Comparison of ENCODE assay signal across 18 cellular contexts in the genomic region with DNA sequence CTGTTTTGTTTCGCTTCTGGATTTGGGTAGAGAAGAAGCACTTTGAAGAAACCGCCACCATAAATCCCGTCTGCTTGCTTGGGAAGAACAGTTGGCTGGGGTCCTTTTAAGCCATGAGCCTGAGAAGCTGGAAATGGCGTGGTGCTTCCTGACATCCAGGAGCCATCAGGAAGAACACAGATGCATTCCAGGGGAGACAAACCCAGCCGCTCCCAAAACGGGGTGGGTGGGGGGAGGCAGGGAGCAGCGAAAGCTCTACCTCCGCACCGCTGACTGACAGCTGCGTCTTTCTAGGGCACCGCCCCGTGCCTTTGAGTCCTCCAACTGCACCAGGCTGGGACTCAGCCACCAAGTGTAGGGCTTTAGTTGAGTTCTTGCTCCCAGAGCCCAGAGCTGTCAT.
"Had no signal": no experiment of that assay in that cellular context is flagged by ENCODE, and none has a peak within 500 bp of the region (broad histone marks: within the 10 kb centered on the region; RNA-seq: fewer than 3 reads in every experiment).

No MANE protein-coding gene starts in this region.

- DNase-seq: activated CD4-positive, alpha-beta T cell treated with anti-CD3 and anti-CD28 coated beads for 36 hours; activated CD4-positive, alpha-beta T cell treated with anti-CD3 and anti-CD28 coated beads, Interleukin-2, amount 50 U/mL, for 48 hours; activated gamma-delta T cell treated with Interleukin-2 at 50 U/mL for 16 hours; activated naive CD8-positive, alpha-beta T cell treated with anti-CD3 and anti-CD28 coated beads for 36 hours; activated T-cell treated with anti-CD3 and anti-CD28 coated beads for 4 hours; amygdala; body of pancreas; effector memory CD8-positive, alpha-beta T cell; esophagus squamous epithelium; left cardiac atrium; lower lobe of right lung; naive thymus-derived CD4-positive, alpha-beta T cell; stimulated activated naive B cell treated with anti-CD40 and anti-IgM and Interleukin-4, amounts not matched to agents 10 μg/mL and 1 μg/mL and 100 μg/mL, for 72 hours; tibial artery had no signal

- H3K9me3 ChIP-seq: body of pancreas, esophagus squamous epithelium, lower lobe of right lung, neutrophil, tibial artery had no signal

- H3K27me3 ChIP-seq: neutrophil had no signal

- H3K9me3 Mint-ChIP-seq: activated naive CD8-positive, alpha-beta T cell treated with anti-CD3 and anti-CD28 coated beads for 36 hours; activated T-helper 1 cell treated with anti-CD3 and anti-CD28 coated beads, Interleukin-12 subunit alpha, Interleukin-12 subunit beta, Interleukin-2, Interleukin-4 antibody, amounts not matched to agents 30 ng/mL and 10 ng/mL and 1 ng/mL, durations not matched to agents 14 hours and 24 hours and 36 hours; effector memory CD8-positive, alpha-beta T cell; naive thymus-derived CD4-positive, alpha-beta T cell; stimulated activated naive B cell treated with anti-CD40 and anti-IgM and Interleukin-4, amounts not matched to agents 10 μg/mL and 1 μg/mL and 100 μg/mL, for 72 hours; T-helper 2 cell treated with Interferon-gamma antibody and Interleukin-4, amounts not matched to agents 5 μg/mL and 100 μg/mL, for 36 hours had no signal

- H3K4me3 ChIP-seq: body of pancreas, esophagus squamous epithelium, lower lobe of right lung, tibial artery had no signal

- H3K36me3 ChIP-seq: esophagus squamous epithelium, lower lobe of right lung, neutrophil, tibial artery had no signal

- H2AFZ ChIP-seq: parathyroid adenoma had no signal

- H3K4me1 Mint-ChIP-seq: activated CD4-positive, alpha-beta T cell treated with anti-CD3 and anti-CD28 coated beads for 36 hours; activated naive CD8-positive, alpha-beta T cell treated with anti-CD3 and anti-CD28 coated beads for 36 hours had no signal

- H3K27ac Mint-ChIP-seq: activated CD4-positive, alpha-beta T cell treated with anti-CD3 and anti-CD28 coated beads for 36 hours; activated naive CD8-positive, alpha-beta T cell treated with anti-CD3 and anti-CD28 coated beads for 36 hours; activated T-helper 1 cell treated with anti-CD3 and anti-CD28 coated beads, Interleukin-12 subunit alpha, Interleukin-12 subunit beta, Interleukin-2, Interleukin-4 antibody, amounts not matched to agents 30 ng/mL and 10 ng/mL and 1 ng/mL, durations not matched to agents 14 hours and 24 hours and 36 hours; effector memory CD8-positive, alpha-beta T cell; stimulated activated naive B cell treated with anti-CD40 and anti-IgM and Interleukin-4, amounts not matched to agents 10 μg/mL and 1 μg/mL and 100 μg/mL, for 72 hours; T-helper 2 cell treated with Interferon-gamma antibody and Interleukin-4, amounts not matched to agents 5 μg/mL and 100 μg/mL, for 36 hours had no signal

- H3K36me3 Mint-ChIP-seq: activated naive CD8-positive, alpha-beta T cell treated with anti-CD3 and anti-CD28 coated beads for 36 hours; naive thymus-derived CD4-positive, alpha-beta T cell; stimulated activated naive B cell treated with anti-CD40 and anti-IgM and Interleukin-4, amounts not matched to agents 10 μg/mL and 1 μg/mL and 100 μg/mL, for 72 hours had no signal

- ATAC-seq: activated CD4-positive, alpha-beta T cell treated with anti-CD3 and anti-CD28 coated beads for 36 hours; body of pancreas; effector memory CD8-positive, alpha-beta T cell; left cardiac atrium; lower lobe of right lung; naive thymus-derived CD4-positive, alpha-beta T cell; stimulated activated naive B cell treated with anti-CD40 and anti-IgM and Interleukin-4, amounts not matched to agents 10 μg/mL and 1 μg/mL and 100 μg/mL, for 72 hours had no signal

- H3K27ac ChIP-seq: body of pancreas, lower lobe of right lung, neutrophil, parathyroid adenoma, tibial artery had no signal

- H3K9ac ChIP-seq: parathyroid adenoma had no signal

- H3K4me3 Mint-ChIP-seq: activated CD4-positive, alpha-beta T cell treated with anti-CD3 and anti-CD28 coated beads for 36 hours; activated naive CD8-positive, alpha-beta T cell treated with anti-CD3 and anti-CD28 coated beads for 36 hours; activated T-helper 1 cell treated with anti-CD3 and anti-CD28 coated beads, Interleukin-12 subunit alpha, Interleukin-12 subunit beta, Interleukin-2, Interleukin-4 antibody, amounts not matched to agents 30 ng/mL and 10 ng/mL and 1 ng/mL, durations not matched to agents 14 hours and 24 hours and 36 hours; effector memory CD8-positive, alpha-beta T cell; naive thymus-derived CD4-positive, alpha-beta T cell; stimulated activated naive B cell treated with anti-CD40 and anti-IgM and Interleukin-4, amounts not matched to agents 10 μg/mL and 1 μg/mL and 100 μg/mL, for 72 hours; T-helper 2 cell treated with Interferon-gamma antibody and Interleukin-4, amounts not matched to agents 5 μg/mL and 100 μg/mL, for 36 hours had no signal

- H3K4me1 ChIP-seq: parathyroid adenoma had no signal
